Comparison of ENCODE assay signal across 7 cellular contexts in genomic region chr7:136405931-136406777, GRCh38.
DNase-seq lines count a peak whose midpoint lies in the region; ATAC-seq, FAIRE-seq and TF ChIP-seq lines count a peak whose summit lies in the region.

No MANE protein-coding gene starts in this region.

- H3K36me3 ChIP-seq in hepatocyte (replicated peaks; ENCODE audit: insufficient read depth, low read depth) = no peaks in the 10 kb centered on the region

- WGBS in hepatocyte (ENCODE audit: low lambda C conversion rate, missing lambda C conversion rate) = 34% methylated on average over 17 of the region's 17 CpGs

- H3K79me2 ChIP-seq in hepatocyte = no peaks in the 10 kb centered on the region

- H3K4me1 ChIP-seq in hepatocyte (ENCODE audit: insufficient read depth) = no peaks in the 10 kb centered on the region

- no peaks in the 10 kb centered on the region for H3K9me2 ChIP-seq in hepatocyte (replicated peaks; ENCODE audit: insufficient read depth)

- ATAC-seq in GM19463 (IDR thresholded peaks at IDR 0.05; ENCODE audit: unreplicated experiment) (peak; percentile 91), HG03442 (IDR thresholded peaks at IDR 0.05; ENCODE audit: unreplicated experiment) (peak; percentile 92), sciatic nerve (peak; percentile 50)

- H3K27me3 ChIP-seq in hepatocyte = no peaks in the 10 kb centered on the region

- H3K4me3 ChIP-seq in hepatocyte = no peak overlapping the region

- peak; percentile 71 for TF ChIP-seq CTCF in hepatocyte (IDR thresholded peaks at IDR 0.05; ENCODE audit: poor library complexity)

- DNase-seq in NCI-H345 (lab: John Stamatoyannopoulos, UW) = peak; percentile 51
- DNase-seq in amniotic stem cell (lab: John Stamatoyannopoulos, UW) = peak; percentile 31
- DNase-seq in hepatocyte (ENCODE audit: low spot score) = peak; percentile 78
- DNase-seq in sciatic nerve (ENCODE audit: low spot score) = no peak

- H3K4me2 ChIP-seq in hepatocyte = peak overlapping the region; percentile 70

- no peak overlapping the region for H3K27ac ChIP-seq in hepatocyte

- FAIRE-seq in G401.6 (lab: Jason Lieb, UNC) = peak; percentile 17

- H3K9me3 ChIP-seq in hepatocyte (ENCODE audit: low read depth) = no peaks in the 10 kb centered on the region

- peak overlapping the region; percentile 46 for H2AFZ ChIP-seq in hepatocyte

- no peaks in the 10 kb centered on the region for H4K20me1 ChIP-seq in hepatocyte (ENCODE audit: insufficient read depth, poor library complexity, severe bottlenecking)

- intact Hi-C loops in sciatic nerve (cut with DNase I) = no loop called here
